20 cellular contexts compared by ENCODE assay signal in the genomic region with DNA sequence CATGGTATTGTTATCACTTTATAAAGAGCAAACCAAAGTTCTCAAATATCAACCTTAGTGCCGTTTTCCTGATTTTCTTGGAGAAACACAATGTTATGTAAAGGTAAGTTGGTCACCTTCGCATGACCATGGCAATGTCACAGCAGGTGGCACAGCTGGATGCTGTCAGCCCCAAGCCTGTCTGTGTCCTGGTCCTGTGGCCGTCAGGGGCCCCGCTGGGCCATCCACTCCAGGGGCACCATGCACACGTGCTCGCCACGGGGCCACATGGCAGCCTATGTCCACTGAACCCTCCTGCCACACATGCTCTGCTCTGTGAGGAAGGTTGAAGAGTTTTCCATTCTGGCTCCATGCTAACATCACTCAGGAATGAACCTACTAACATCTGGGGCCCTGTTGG.
"Had no signal": no experiment of that assay in that cellular context is flagged by ENCODE, and none has a peak within 500 bp of the region (broad histone marks: within the 10 kb centered on the region; RNA-seq: fewer than 3 reads in every experiment).

No MANE protein-coding gene starts in this region.

- H3K9me3 ChIP-seq: heart left ventricle, ovary, psoas muscle, stomach, thoracic aorta had no signal

- ATAC-seq: esophagus mucosa, natural killer cell, psoas muscle, sciatic nerve had no signal

- H3K36me3 Mint-ChIP-seq: mesothelial cell of epicardium, natural killer cell had no signal

- H3K36me3 ChIP-seq: heart left ventricle, ovary, stomach, thoracic aorta had no signal

- DNase-seq: cortex of kidney; effector CD8-positive, alpha-beta T cell; heart left ventricle; hippocampal formation; natural killer cell; psoas muscle; retina; stimulated activated CD4-positive, alpha-beta T cell treated with anti-CD3 and anti-CD28 coated beads, Interleukin-2, amount 100 ng/mL, for 24 hours; stimulated activated CD4-positive, alpha-beta T cell treated with anti-CD3 and anti-CD28 coated beads, Interleukin-4, amount 100 ng/mL, for 4 hours; stimulated activated naive CD4-positive, alpha-beta T cell; substantia nigra; trophoblast cell had no signal

- H3K4me1 Mint-ChIP-seq: mesothelial cell of epicardium had no signal

- H3K27ac Mint-ChIP-seq: mesothelial cell of epicardium, natural killer cell had no signal

- H3K27ac ChIP-seq: heart left ventricle, ovary, psoas muscle, stomach, thoracic aorta had no signal

- H3K27me3 ChIP-seq: dorsolateral prefrontal cortex, heart left ventricle, ovary, stomach had no signal

- H3K4me3 ChIP-seq: dorsolateral prefrontal cortex, heart left ventricle, ovary, psoas muscle, stomach, thoracic aorta had no signal

- H3K4me3 Mint-ChIP-seq: mesothelial cell of epicardium, natural killer cell, neural crest cell had no signal

- H3K9me3 Mint-ChIP-seq: mesothelial cell of epicardium, neural crest cell had no signal

- H3K4me1 ChIP-seq: heart left ventricle, psoas muscle, stomach had no signal
